ENCODE assay signal across 17 cellular contexts in genomic region chr10:45180946-45181439, GRCh38.
"Had no signal": no experiment of that assay in that cellular context is flagged by ENCODE, and none has a peak within 500 bp of the region (broad histone marks: within the 10 kb centered on the region; RNA-seq: fewer than 3 reads in every experiment).

No MANE protein-coding gene starts in this region.

- DNase-seq: activated CD4-positive, alpha-beta T cell treated with anti-CD3 and anti-CD28 coated beads, Interleukin-2, amount 50 U/mL, for 4 hours; activated naive CD4-positive, alpha-beta T cell treated with anti-CD3 and anti-CD28 coated beads, Interleukin-2, amount 50 U/mL, for 16 hours; activated T-cell treated with anti-CD3 and anti-CD28 coated beads, Interleukin-2, amount 50 U/mL, for 1 hour; foreskin keratinocyte; head of caudate nucleus; left colon; mammary epithelial cell; retina; stimulated activated naive B cell treated with anti-CD40 and anti-IgM and Interleukin-4, amounts not matched to agents 10 μg/mL and 1 μg/mL and 100 μg/mL, for 72 hours; SW 1271 had no signal

- H3K27ac ChIP-seq: adrenal gland, dorsolateral prefrontal cortex, foreskin keratinocyte, parathyroid adenoma, upper lobe of left lung had no signal

- H3K9me3 ChIP-seq: adrenal gland, upper lobe of left lung had no signal

- H3K36me3 Mint-ChIP-seq: stimulated activated naive B cell treated with anti-CD40 and anti-IgM and Interleukin-4, amounts not matched to agents 10 μg/mL and 1 μg/mL and 100 μg/mL, for 72 hours had no signal

- H3K79me2 ChIP-seq: parathyroid adenoma had no signal

- H2AFZ ChIP-seq: parathyroid adenoma had no signal

- ATAC-seq: esophagus mucosa; foreskin keratinocyte; left colon; stimulated activated naive B cell treated with anti-CD40 and anti-IgM and Interleukin-4, amounts not matched to agents 10 μg/mL and 1 μg/mL and 100 μg/mL, for 72 hours had no signal

- H3K9ac ChIP-seq: parathyroid adenoma had no signal

- H3K4me1 Mint-ChIP-seq: stimulated activated naive B cell treated with anti-CD40 and anti-IgM and Interleukin-4, amounts not matched to agents 10 μg/mL and 1 μg/mL and 100 μg/mL, for 72 hours had no signal

- H3K36me3 ChIP-seq: adrenal gland, upper lobe of left lung had no signal

- H3K4me3 Mint-ChIP-seq: stimulated activated naive B cell treated with anti-CD40 and anti-IgM and Interleukin-4, amounts not matched to agents 10 μg/mL and 1 μg/mL and 100 μg/mL, for 72 hours; T-helper 2 cell treated with Interferon-gamma antibody and Interleukin-4, amounts not matched to agents 5 μg/mL and 100 μg/mL, for 36 hours had no signal

- H3K27me3 ChIP-seq: adrenal gland, dorsolateral prefrontal cortex, foreskin keratinocyte, upper lobe of left lung had no signal

- FAIRE-seq: endometrium had no signal

- H3K4me3 ChIP-seq: adrenal gland, dorsolateral prefrontal cortex, upper lobe of left lung had no signal

- H3K4me1 ChIP-seq: adrenal gland, foreskin keratinocyte, parathyroid adenoma, upper lobe of left lung had no signal

- H3K27ac Mint-ChIP-seq: stimulated activated naive B cell treated with anti-CD40 and anti-IgM and Interleukin-4, amounts not matched to agents 10 μg/mL and 1 μg/mL and 100 μg/mL, for 72 hours; T-helper 2 cell treated with Interferon-gamma antibody and Interleukin-4, amounts not matched to agents 5 μg/mL and 100 μg/mL, for 36 hours had no signal

- H3K9me3 Mint-ChIP-seq: stimulated activated naive B cell treated with anti-CD40 and anti-IgM and Interleukin-4, amounts not matched to agents 10 μg/mL and 1 μg/mL and 100 μg/mL, for 72 hours; T-helper 2 cell treated with Interferon-gamma antibody and Interleukin-4, amounts not matched to agents 5 μg/mL and 100 μg/mL, for 36 hours had no signal
